In genomic region chr17:27466748-27467375, GRCh38 we compare ENCODE assay signal across 8 cellular contexts. TPM values are rescaled to one million over a fixed set of nuclear protein-coding genes. Genes with fewer than 3 reads are reported as not detected.
DNase-seq lines count a peak whose midpoint lies in the region; ATAC-seq and TF ChIP-seq lines count a peak whose summit lies in the region.

No MANE protein-coding gene starts in this region.

- POLR2A ChIA-PET in SK-N-SH (lab: Yijun Ruan, JAX): no interaction called here

- H3K4me2 ChIP-seq in SK-N-SH: no peak overlapping the region

- 87% methylated on average over 13 of the region's 13 CpGs for WGBS in SK-N-SH (ENCODE audit: low lambda C conversion rate)

- H3K36me3 ChIP-seq in SK-N-SH (replicated peaks in 1 of 2; ENCODE audit: control insufficient read depth in 1 of 2, insufficient read depth in 2 of 2, low read length in 1 of 2): no peaks in the 10 kb centered on the region

- TF ChIP-seq EP300 in SK-N-SH (IDR thresholded peaks at IDR 0.05; ENCODE audit: borderline replicate concordance in 1 of 2, low read depth in 1 of 2, low read length in 1 of 2): no peak

- H3K27me3 ChIP-seq in SK-N-SH (ENCODE audit: insufficient read depth): no peaks in the 10 kb centered on the region

- H3K9me2 ChIP-seq in SK-N-SH: no peaks in the 10 kb centered on the region

- H3F3A ChIP-seq in SK-N-SH (replicated peaks; ENCODE audit: insufficient read depth): no peaks in the 10 kb centered on the region

- peaks cover 4 to 13% of the 10 kb centered on the region in 2 experiments; a peak in 2 of 4 replicates for H3K4me1 ChIP-seq in SK-N-SH (ENCODE audit: control insufficient read depth in 1 of 2, insufficient read depth in 2 of 2, low read depth in 1 of 2, low read length in 1 of 2)

- TF ChIP-seq CTCF in omental fat pad (IDR thresholded peaks at IDR 0.05): no peak
- no peak for TF ChIP-seq CTCF in SK-N-SH (IDR thresholded peaks at IDR 0.05)

- H2AFZ ChIP-seq in SK-N-SH (ENCODE audit: low read depth): no peak overlapping the region

- H3K4me3 ChIP-seq in SK-N-SH (ENCODE audit: low read depth in 2 of 2, low read length in 1 of 2): no peak overlapping the region

- ATAC-seq in GM18502 (IDR thresholded peaks at IDR 0.05; ENCODE audit: poor library complexity, unreplicated experiment) (peak; percentile 75), HG02610 (IDR thresholded peaks at IDR 0.05; ENCODE audit: unreplicated experiment) (peak; percentile 80), omental fat pad (ENCODE audit: low FRiP score) (no peak)

- DNase-seq in SKM-1 treated with dmso at 0.1 percent for 144 hours (lab: John Stamatoyannopoulos, UW; ENCODE audit: unreplicated experiment) (peak; percentile 78), dermis blood vessel endothelial cell (peak; percentile 50), SW480 (ENCODE audit: low spot score) (no peak), omental fat pad (ENCODE audit: low spot score) (no peak), SK-N-SH (no peak)
- DNase-seq in stimulated activated CD8-positive, alpha-beta memory T cell treated with anti-CD3 and anti-CD28 coated beads, Interleukin-7, amount 100 ng/mL, for 4 hours (ENCODE audit: low read depth in 2 of 2): peak; percentile 50 to 54

- TF ChIP-seq RAD21 in SK-N-SH (IDR thresholded peaks at IDR 0.05; ENCODE audit: low read length): no peak

- peaks cover 4% of the 10 kb centered on the region; the same call in 1 of the 2 replicates for H3K79me2 ChIP-seq in SK-N-SH (ENCODE audit: insufficient read depth)

- CTCF ChIA-PET in SK-N-SH (lab: Yijun Ruan, JAX): interaction anchor here (1.1 kb wide), 1 partner anchor 184 kb away, joined by 4 read pairs; no protein-coding TSS in a partner anchor

- H3K27ac ChIP-seq in SK-N-SH (ENCODE audit: low read depth in 2 of 2, low read length in 1 of 2): no peak overlapping the region

- no peaks in the 10 kb centered on the region; the same call in 1 of the 2 replicates for H4K20me1 ChIP-seq in SK-N-SH (ENCODE audit: insufficient read depth)

- no peak overlapping the region for H3K9ac ChIP-seq in SK-N-SH

- H3K9me3 ChIP-seq in SK-N-SH: no peaks in the 10 kb centered on the region

TF ChIP-seq in SK-N-SH, 30 proteins besides CTCF, POLR2A, EP300 and RAD21:
- TF ChIP-seq GABPA (IDR thresholded peaks at IDR 0.05; ENCODE audit: low read depth) (no peak), PBX3 (IDR thresholded peaks at IDR 0.05) (no peak), SIN3A (IDR thresholded peaks at IDR 0.05; ENCODE audit: borderline replicate concordance, low read depth, low read length) (no peak), TCF12 (IDR thresholded peaks at IDR 0.05) (no peak), GATA2 (CRISPR knock-in tag; IDR thresholded peaks at IDR 0.05) (no peak), JUND (IDR thresholded peaks at IDR 0.05) (no peak), FOXJ3 (CRISPR knock-in tag; IDR thresholded peaks at IDR 0.05) (no peak), CHD2 (IDR thresholded peaks at IDR 0.05; ENCODE audit: low read length, partially characterized antibody) (no peak), TAF1 (IDR thresholded peaks at IDR 0.05; ENCODE audit: borderline replicate concordance, low read depth, low read length) (no peak), RFX5 (IDR thresholded peaks at IDR 0.05; ENCODE audit: low read length) (no peak), EZH2phosphoT487 (IDR thresholded peaks at IDR 0.05; ENCODE audit: borderline replicate concordance, low read depth) (no peak), NFIC (IDR thresholded peaks at IDR 0.05; ENCODE audit: borderline replicate concordance) (no peak), MXI1 (IDR thresholded peaks at IDR 0.05; ENCODE audit: low read depth, low read length) (no peak), YY1 (IDR thresholded peaks at IDR 0.05; ENCODE audit: low read depth) (no peak), FOSL2 (IDR thresholded peaks at IDR 0.05; ENCODE audit: borderline replicate concordance, low read depth) (no peak), RCOR1 (IDR thresholded peaks at IDR 0.05; ENCODE audit: low read length) (no peak)
- TF ChIP-seq, protein P1, sequence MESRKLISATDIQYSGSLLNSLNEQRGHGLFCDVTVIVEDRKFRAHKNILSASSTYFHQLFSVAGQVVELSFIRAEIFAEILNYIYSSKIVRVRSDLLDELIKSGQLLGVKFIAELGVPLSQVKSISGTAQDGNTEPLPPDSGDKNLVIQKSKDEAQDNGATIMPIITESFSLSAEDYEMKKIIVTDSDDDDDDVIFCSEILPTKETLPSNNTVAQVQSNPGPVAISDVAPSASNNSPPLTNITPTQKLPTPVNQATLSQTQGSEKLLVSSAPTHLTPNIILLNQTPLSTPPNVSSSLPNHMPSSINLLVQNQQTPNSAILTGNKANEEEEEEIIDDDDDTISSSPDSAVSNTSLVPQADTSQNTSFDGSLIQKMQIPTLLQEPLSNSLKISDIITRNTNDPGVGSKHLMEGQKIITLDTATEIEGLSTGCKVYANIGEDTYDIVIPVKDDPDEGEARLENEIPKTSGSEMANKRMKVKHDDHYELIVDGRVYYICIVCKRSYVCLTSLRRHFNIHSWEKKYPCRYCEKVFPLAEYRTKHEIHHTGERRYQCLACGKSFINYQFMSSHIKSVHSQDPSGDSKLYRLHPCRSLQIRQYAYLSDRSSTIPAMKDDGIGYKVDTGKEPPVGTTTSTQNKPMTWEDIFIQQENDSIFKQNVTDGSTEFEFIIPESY (IDR thresholded peaks at IDR 0.05; ENCODE audit: borderline replicate concordance, low read depth): no peak
- TF ChIP-seq, protein P2, sequence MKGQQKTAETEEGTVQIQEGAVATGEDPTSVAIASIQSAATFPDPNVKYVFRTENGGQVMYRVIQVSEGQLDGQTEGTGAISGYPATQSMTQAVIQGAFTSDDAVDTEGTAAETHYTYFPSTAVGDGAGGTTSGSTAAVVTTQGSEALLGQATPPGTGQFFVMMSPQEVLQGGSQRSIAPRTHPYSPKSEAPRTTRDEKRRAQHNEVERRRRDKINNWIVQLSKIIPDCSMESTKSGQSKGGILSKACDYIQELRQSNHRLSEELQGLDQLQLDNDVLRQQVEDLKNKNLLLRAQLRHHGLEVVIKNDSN (IDR thresholded peaks at IDR 0.05; ENCODE audit: borderline replicate concordance, low read depth): no peak
- TF ChIP-seq, protein P3, sequence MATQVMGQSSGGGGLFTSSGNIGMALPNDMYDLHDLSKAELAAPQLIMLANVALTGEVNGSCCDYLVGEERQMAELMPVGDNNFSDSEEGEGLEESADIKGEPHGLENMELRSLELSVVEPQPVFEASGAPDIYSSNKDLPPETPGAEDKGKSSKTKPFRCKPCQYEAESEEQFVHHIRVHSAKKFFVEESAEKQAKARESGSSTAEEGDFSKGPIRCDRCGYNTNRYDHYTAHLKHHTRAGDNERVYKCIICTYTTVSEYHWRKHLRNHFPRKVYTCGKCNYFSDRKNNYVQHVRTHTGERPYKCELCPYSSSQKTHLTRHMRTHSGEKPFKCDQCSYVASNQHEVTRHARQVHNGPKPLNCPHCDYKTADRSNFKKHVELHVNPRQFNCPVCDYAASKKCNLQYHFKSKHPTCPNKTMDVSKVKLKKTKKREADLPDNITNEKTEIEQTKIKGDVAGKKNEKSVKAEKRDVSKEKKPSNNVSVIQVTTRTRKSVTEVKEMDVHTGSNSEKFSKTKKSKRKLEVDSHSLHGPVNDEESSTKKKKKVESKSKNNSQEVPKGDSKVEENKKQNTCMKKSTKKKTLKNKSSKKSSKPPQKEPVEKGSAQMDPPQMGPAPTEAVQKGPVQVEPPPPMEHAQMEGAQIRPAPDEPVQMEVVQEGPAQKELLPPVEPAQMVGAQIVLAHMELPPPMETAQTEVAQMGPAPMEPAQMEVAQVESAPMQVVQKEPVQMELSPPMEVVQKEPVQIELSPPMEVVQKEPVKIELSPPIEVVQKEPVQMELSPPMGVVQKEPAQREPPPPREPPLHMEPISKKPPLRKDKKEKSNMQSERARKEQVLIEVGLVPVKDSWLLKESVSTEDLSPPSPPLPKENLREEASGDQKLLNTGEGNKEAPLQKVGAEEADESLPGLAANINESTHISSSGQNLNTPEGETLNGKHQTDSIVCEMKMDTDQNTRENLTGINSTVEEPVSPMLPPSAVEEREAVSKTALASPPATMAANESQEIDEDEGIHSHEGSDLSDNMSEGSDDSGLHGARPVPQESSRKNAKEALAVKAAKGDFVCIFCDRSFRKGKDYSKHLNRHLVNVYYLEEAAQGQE (IDR thresholded peaks at IDR 0.05; ENCODE audit: low read depth, low read length): no peak
TF ChIP-seq in SK-N-SH: peak in this region for 0.

RNA-seq across cellular contexts. Expression of gene KSR1, which starts 10.6 kb away (rescaled TPM):
- total RNA-seq in dermis blood vessel endothelial cell (26.3 and 33.4 TPM in 2 replicates), omental fat pad (10 to 100 TPM; 25.8 to 42.3 (median 33.9) TPM)
- 7.5 and 7.9 TPM in 2 replicates for polyA plus RNA-seq in SK-N-SH (2012; rRNA removed)
- polyA plus RNA-seq in SK-N-SH (2012; cell fraction: cytosol; rRNA removed): 3.9 and 5.3 TPM in 2 replicates
- 34.1 and 47.2 TPM in 2 replicates for polyA plus RNA-seq in SK-N-SH (2012; cell fraction: nucleus; rRNA removed)

Comparison
In these comparisons a context has a peak if more than half of its experiments do, and no peak if none do; other contexts are left out.
1. DNase-seq: peak in SKM-1 treated with dmso at 0.1 percent for 144 hours (single experiment), dermis blood vessel endothelial cell (single experiment) and stimulated activated CD8-positive, alpha-beta memory T cell treated with anti-CD3 and anti-CD28 coated beads, Interleukin-7, amount 100 ng/mL, for 4 hours (2 of 2); none in SW480 (single experiment), omental fat pad (single experiment) and SK-N-SH (single experiment).